1 cellular context compared by ENCODE assay signal in genomic region chr4:70315928-70316327, GRCh38.
TF ChIP-seq lines count a peak whose summit lies in the region.

No MANE protein-coding gene starts in this region.

TF ChIP-seq in SK-N-SH, 30 proteins besides CTCF, POLR2A, EP300 and RAD21 (continued from another document):
- no peak for TF ChIP-seq IRF3 (IDR thresholded peaks at IDR 0.05; ENCODE audit: low read depth, low read length)
- TF ChIP-seq, protein P1, sequence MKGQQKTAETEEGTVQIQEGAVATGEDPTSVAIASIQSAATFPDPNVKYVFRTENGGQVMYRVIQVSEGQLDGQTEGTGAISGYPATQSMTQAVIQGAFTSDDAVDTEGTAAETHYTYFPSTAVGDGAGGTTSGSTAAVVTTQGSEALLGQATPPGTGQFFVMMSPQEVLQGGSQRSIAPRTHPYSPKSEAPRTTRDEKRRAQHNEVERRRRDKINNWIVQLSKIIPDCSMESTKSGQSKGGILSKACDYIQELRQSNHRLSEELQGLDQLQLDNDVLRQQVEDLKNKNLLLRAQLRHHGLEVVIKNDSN (IDR thresholded peaks at IDR 0.05; ENCODE audit: borderline replicate concordance, low read depth) = no peak
- TF ChIP-seq POLR2AphosphoS5 (IDR thresholded peaks at IDR 0.05; ENCODE audit: low read depth, low read length) = no peak
- TF ChIP-seq GABPA (IDR thresholded peaks at IDR 0.05; ENCODE audit: low read depth) = no peak
- no peak for TF ChIP-seq SIN3A (IDR thresholded peaks at IDR 0.05; ENCODE audit: borderline replicate concordance, low read depth, low read length)
